ENCODE assay signal across 11 cellular contexts in the genomic region with DNA sequence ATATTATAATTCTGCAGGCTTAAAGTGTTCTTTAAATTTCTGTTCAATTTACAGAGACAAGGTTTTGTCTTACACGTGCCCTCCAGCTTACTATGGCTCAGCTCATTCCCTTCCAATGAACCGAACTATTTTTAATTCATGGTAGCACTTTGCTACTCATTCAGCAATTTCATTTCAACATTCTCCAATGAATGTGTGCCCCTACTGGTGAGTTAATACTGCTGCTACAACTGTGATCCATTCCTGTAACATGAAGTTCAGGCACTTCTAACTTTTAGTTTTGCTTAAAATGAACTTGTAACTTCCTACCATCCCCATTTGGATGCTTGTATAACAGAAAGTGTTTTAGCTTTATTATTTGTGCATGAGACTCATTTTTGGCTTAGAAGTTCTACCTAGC.
A peak's percentile ranks its signal among the peaks of the same experiment; 100 is the strongest.
DNase-seq lines count a peak whose midpoint lies in the region; ATAC-seq and TF ChIP-seq lines count a peak whose summit lies in the region.
"Had no signal": no experiment of that assay in that cellular context is flagged by ENCODE, and none has a peak within 500 bp of the region (broad histone marks: within the 10 kb centered on the region; RNA-seq: fewer than 3 reads in every experiment).

No MANE protein-coding gene starts in this region.

- H4K20me1 ChIP-seq in GM23248 (ENCODE audit: insufficient read depth) = no peaks in the 10 kb centered on the region

- H3F3A ChIP-seq in GM23248 (ENCODE audit: insufficient read depth) = peaks cover 3% of the 10 kb centered on the region; the same call in 1 of the 2 replicates

- no peak overlapping the region for H3K4me2 ChIP-seq in GM23248 (ENCODE audit: unreplicated experiment)

- no peak overlapping the region for H3K9ac ChIP-seq in GM23248

- peak; percentile 13 for TF ChIP-seq CTCF in AG09309 (IDR thresholded peaks at IDR 0.05; ENCODE audit: control insufficient read depth, insufficient read depth, low read depth, low read length, missing control alignments)
- TF ChIP-seq CTCF in foreskin keratinocyte (conservative IDR thresholded peaks at IDR 0.05) = peak; percentile 5
- TF ChIP-seq CTCF in GM13976 (IDR thresholded peaks at IDR 0.05; ENCODE audit: borderline replicate concordance, control extremely low read depth, extremely low read depth, insufficient read depth, missing control alignments) = no peak

- H3K9me3 ChIP-seq in GM23248 (ENCODE audit: low read depth) = no peaks in the 10 kb centered on the region
- H3K9me3 ChIP-seq: upper lobe of left lung had no signal

- ATAC-seq in foreskin keratinocyte (no peak), HG03439 (IDR thresholded peaks at IDR 0.05; ENCODE audit: unreplicated experiment) (no peak)
- ATAC-seq: activated T-cell treated with anti-CD3 and anti-CD28 coated beads, Interleukin-2, amount 50 U/mL, for 4 hours had no signal

- no peaks in the 10 kb centered on the region for H3K36me3 ChIP-seq in GM23248 (ENCODE audit: low read depth)
- H3K36me3 ChIP-seq: upper lobe of left lung had no signal

- H3K9me2 ChIP-seq in GM23248 (ENCODE audit: insufficient read depth) = no peaks in the 10 kb centered on the region

- H3K27ac ChIP-seq in GM23248 = no peak overlapping the region
- H3K27ac ChIP-seq in foreskin keratinocyte = no peak overlapping the region
- H3K27ac ChIP-seq: upper lobe of left lung had no signal

- in situ Hi-C loops in GM23248 (cut with MboI) (no loop called here), GM13976 (cut with MboI; ENCODE audit: low sequenced_read_pairs, unreplicated experiment) (no loop called here)

- H3K79me2 ChIP-seq in GM23248 (ENCODE audit: insufficient read depth) = no peaks in the 10 kb centered on the region

- DNase-seq in AG09309 (ENCODE audit: low read depth) (no peak), GM23248 (peak; percentile 37), RKO (ENCODE audit: low spot score) (peak; percentile 22), foreskin keratinocyte (no peak), posterior cingulate gyrus (no peak), GM13976 (ENCODE audit: low spot score) (no peak), NCI-H1048 (lab: John Stamatoyannopoulos, UW) (no peak)
- DNase-seq: activated T-cell treated with anti-CD3 and anti-CD28 coated beads, Interleukin-2, amount 50 U/mL, for 4 hours; NCI-H1436; upper lobe of left lung had no signal

- intact Hi-C loops in posterior cingulate gyrus (cut with DNase I) = no loop called here

- H3K4me1 ChIP-seq in GM23248 (ENCODE audit: insufficient read depth) = peaks cover 9% of the 10 kb centered on the region; the same call in 1 of the 2 replicates
- no peaks in the 10 kb centered on the region for H3K4me1 ChIP-seq in foreskin keratinocyte
- H3K4me1 ChIP-seq: upper lobe of left lung had no signal

- no peak overlapping the region for H2AFZ ChIP-seq in GM23248

- H3K27me3 ChIP-seq in GM23248 (replicated peaks; ENCODE audit: insufficient read depth) = no peaks in the 10 kb centered on the region
- H3K27me3 ChIP-seq in foreskin keratinocyte = no peaks in the 10 kb centered on the region
- H3K27me3 ChIP-seq: upper lobe of left lung had no signal

- WGBS in GM23248 (ENCODE audit: low coverage in 1 of 2, low lambda C conversion rate in 2 of 2, missing lambda C conversion rate in 2 of 2), 2 experiments = 65 to 70% methylated on average over 2 of the region's 2 CpGs

- H3K4me3 ChIP-seq in AG09309 (ENCODE audit: control insufficient read depth, low read depth, low read length) = no peak overlapping the region
- H3K4me3 ChIP-seq in GM23248 = no peak overlapping the region
- H3K4me3 ChIP-seq: upper lobe of left lung had no signal

Comparison
In these comparisons a context has a peak if more than half of its experiments do, and no peak if none do; other contexts are left out.
1. DNase-seq: peak in GM23248 (single experiment) and RKO (single experiment); none in AG09309 (single experiment), foreskin keratinocyte (0 of 2), posterior cingulate gyrus (0 of 10), GM13976 (single experiment) and NCI-H1048 (single experiment).